Comparison of ENCODE assay signal across 12 cellular contexts in the genomic region with DNA sequence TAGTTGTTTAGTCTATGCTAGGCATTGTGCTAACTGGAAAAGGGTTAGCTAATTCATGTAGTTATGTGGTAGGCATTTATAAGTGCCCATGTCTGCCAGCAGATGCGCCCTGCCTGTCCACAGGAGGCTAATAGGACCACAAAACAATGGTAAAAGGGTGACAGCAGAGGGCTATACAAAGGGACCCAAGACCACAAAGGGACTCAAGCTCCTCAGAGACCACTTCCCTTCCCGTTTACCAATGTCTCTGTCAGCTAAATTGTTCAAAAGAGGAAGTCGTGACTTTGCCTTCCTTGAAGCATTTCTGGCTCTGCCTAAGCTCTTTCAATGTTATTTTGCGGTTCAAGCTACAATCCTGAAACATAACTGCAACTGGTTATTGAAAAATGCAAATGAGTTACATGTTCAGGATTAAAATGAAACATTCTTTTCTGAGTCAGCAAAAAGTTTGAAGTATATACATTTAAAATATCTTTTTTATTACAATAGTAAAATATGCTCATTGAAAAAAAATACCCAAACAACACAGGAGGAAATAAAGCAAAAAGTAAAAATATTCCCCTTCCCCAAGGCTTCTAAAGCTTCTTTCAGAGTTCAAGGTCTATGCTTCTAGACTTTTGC.
DNase-seq lines count a peak whose midpoint lies in the region; ATAC-seq and TF ChIP-seq lines count a peak whose summit lies in the region.
"Had no signal": no experiment of that assay in that cellular context is flagged by ENCODE, and none has a peak within 500 bp of the region (broad histone marks: within the 10 kb centered on the region; RNA-seq: fewer than 3 reads in every experiment).

No MANE protein-coding gene starts in this region.

- 0 out of 2 replicates have a peak overlapping the region, but pooled peaks have one; percentile 63 for H2AFZ ChIP-seq in GM23338

- no peaks in the 10 kb centered on the region for H3F3A ChIP-seq in GM23338 (replicated peaks; ENCODE audit: low read depth)

- ATAC-seq in GM18858 (IDR thresholded peaks at IDR 0.05; ENCODE audit: unreplicated experiment) (peak; percentile 66), GM23338 (no peak), HG02798 (IDR thresholded peaks at IDR 0.05; ENCODE audit: poor library complexity, unreplicated experiment) (no peak)

- no peak for DNase-seq in GM23338 (ENCODE audit: low spot score)
- DNase-seq in NCI-H748 treated with DMSO at 0.1 percent for 48 hours (lab: John Stamatoyannopoulos, UW): peak; percentile 18
- DNase-seq in left ventricle myocardium inferior: no peak
- no peak for DNase-seq in prostate gland (ENCODE audit: low spot score)
- no peak for DNase-seq in uterus
- no peak for DNase-seq in DMS 273 treated with DMSO at 0.1 percent for 48 hours (lab: John Stamatoyannopoulos, UW)
- DNase-seq: mesendoderm, NCI-H146, T1000 had no signal

- H3K4me1 ChIP-seq in GM23338 (ENCODE audit: insufficient read depth) (no peaks in the 10 kb centered on the region), left ventricle myocardium inferior (no peaks in the 10 kb centered on the region), prostate gland (replicated peaks) (no peaks in the 10 kb centered on the region), uterus (no peaks in the 10 kb centered on the region)

- H3K9me3 ChIP-seq in left ventricle myocardium inferior (replicated peaks) (no peaks in the 10 kb centered on the region), prostate gland (no peaks in the 10 kb centered on the region), uterus (no peaks in the 10 kb centered on the region)
- H3K9me3 ChIP-seq: thoracic aorta had no signal

- intact Hi-C loops in left ventricle myocardium inferior (cut with micrococcal nuclease) (no loop called here), prostate gland (cut with DNase I) (no loop called here), uterus (cut with DNase I; ENCODE audit: low total_unique reads) (no loop called here)

- H3K27ac Mint-ChIP-seq in GM23338: no peak overlapping the region

- no peaks in the 10 kb centered on the region for H3K27me3 Mint-ChIP-seq in GM23338 (ENCODE audit: insufficient read depth, low read depth, poor library complexity)

- H3K4me1 Mint-ChIP-seq in GM23338: no peaks in the 10 kb centered on the region

- H3K9me2 ChIP-seq in GM23338 (ENCODE audit: insufficient read depth): no peaks in the 10 kb centered on the region; the same call in 1 of the 2 replicates

- no peaks in the 10 kb centered on the region for H3K79me2 ChIP-seq in GM23338 (replicated peaks; ENCODE audit: insufficient read depth)

- H3K4me3 Mint-ChIP-seq in GM23338: no peak overlapping the region

- WGBS in prostate gland: 75% methylated on average over 4 of the region's 4 CpGs

- H3K36me3 ChIP-seq in GM23338 (ENCODE audit: insufficient read depth) (no peaks in the 10 kb centered on the region), left ventricle myocardium inferior (no peaks in the 10 kb centered on the region), prostate gland (no peaks in the 10 kb centered on the region), uterus (no peaks in the 10 kb centered on the region)
- H3K36me3 ChIP-seq: thoracic aorta had no signal

- H3K36me3 Mint-ChIP-seq in GM23338 (ENCODE audit: low read depth): no peaks in the 10 kb centered on the region

- H3K4me2 ChIP-seq in GM23338: no peak overlapping the region

- no peaks in the 10 kb centered on the region; the same call in 2 of the 3 replicates for H3K9me3 Mint-ChIP-seq in GM23338

- H3K27ac ChIP-seq in GM23338 (ENCODE audit: low read depth): no peak overlapping the region
- peak overlapping the region; percentile 27 for H3K27ac ChIP-seq in left ventricle myocardium inferior (replicated peaks)
- H3K27ac ChIP-seq in prostate gland: no peak overlapping the region
- no peak overlapping the region for H3K27ac ChIP-seq in uterus
- H3K27ac ChIP-seq: thoracic aorta had no signal

- H4K20me1 ChIP-seq in GM23338 (replicated peaks; ENCODE audit: insufficient read depth): no peaks in the 10 kb centered on the region

- TF ChIP-seq CTCF in GM23338 (conservative IDR thresholded peaks at IDR 0.05; ENCODE audit: low read depth in 2 of 2): no peak
- no peak for TF ChIP-seq CTCF in left ventricle myocardium inferior (IDR thresholded peaks at IDR 0.05; ENCODE audit: borderline replicate concordance)
- TF ChIP-seq CTCF in prostate gland (IDR thresholded peaks at IDR 0.05): no peak
- no peak for TF ChIP-seq CTCF in uterus (IDR thresholded peaks at IDR 0.05)

- H3K27me3 ChIP-seq in GM23338 (ENCODE audit: insufficient read depth) (no peaks in the 10 kb centered on the region), left ventricle myocardium inferior (ENCODE audit: low read depth) (peaks cover 13% of the 10 kb centered on the region), prostate gland (replicated peaks; ENCODE audit: insufficient read depth) (no peaks in the 10 kb centered on the region), uterus (no peaks in the 10 kb centered on the region)

- TF ChIP-seq POLR2A in prostate gland (IDR thresholded peaks at IDR 0.05) (no peak), uterus (IDR thresholded peaks at IDR 0.05) (no peak)

- H3K4me3 ChIP-seq in GM23338: no peak overlapping the region
- no peak overlapping the region for H3K4me3 ChIP-seq in left ventricle myocardium inferior
- no peak overlapping the region for H3K4me3 ChIP-seq in prostate gland
- no peak overlapping the region for H3K4me3 ChIP-seq in uterus
- H3K4me3 ChIP-seq: thoracic aorta had no signal

TF ChIP-seq in GM23338, 12 proteins besides CTCF, POLR2A, EP300 and RAD21:
- no peak for TF ChIP-seq EZH2 (IDR thresholded peaks at IDR 0.05; ENCODE audit: low read depth, unreplicated experiment)
- no peak for TF ChIP-seq ZNF114 (CRISPR knock-in tag; IDR thresholded peaks at IDR 0.05)
- no peak for TF ChIP-seq STAT1 (IDR thresholded peaks at IDR 0.05; ENCODE audit: unreplicated experiment)
- no peak for TF ChIP-seq EZH2phosphoT487 (IDR thresholded peaks at IDR 0.05; ENCODE audit: unreplicated experiment)
- no peak for TF ChIP-seq JUNB (IDR thresholded peaks at IDR 0.05; ENCODE audit: unreplicated experiment)
- TF ChIP-seq NANOG (IDR thresholded peaks at IDR 0.05; ENCODE audit: borderline replicate concordance): no peak
- TF ChIP-seq, protein P1, sequence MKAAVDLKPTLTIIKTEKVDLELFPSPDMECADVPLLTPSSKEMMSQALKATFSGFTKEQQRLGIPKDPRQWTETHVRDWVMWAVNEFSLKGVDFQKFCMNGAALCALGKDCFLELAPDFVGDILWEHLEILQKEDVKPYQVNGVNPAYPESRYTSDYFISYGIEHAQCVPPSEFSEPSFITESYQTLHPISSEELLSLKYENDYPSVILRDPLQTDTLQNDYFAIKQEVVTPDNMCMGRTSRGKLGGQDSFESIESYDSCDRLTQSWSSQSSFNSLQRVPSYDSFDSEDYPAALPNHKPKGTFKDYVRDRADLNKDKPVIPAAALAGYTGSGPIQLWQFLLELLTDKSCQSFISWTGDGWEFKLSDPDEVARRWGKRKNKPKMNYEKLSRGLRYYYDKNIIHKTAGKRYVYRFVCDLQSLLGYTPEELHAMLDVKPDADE (IDR thresholded peaks at IDR 0.05): no peak
TF ChIP-seq in GM23338: peak in this region for 0.
